In genomic region chr6:105774247-105774646, GRCh38 we compare ENCODE assay signal across 14 cellular contexts.
A peak's percentile ranks its signal among the peaks of the same experiment; 100 is the strongest.
DNase-seq lines count a peak whose midpoint lies in the region; ATAC-seq and TF ChIP-seq lines count a peak whose summit lies in the region.
"Had no signal": no experiment of that assay in that cellular context is flagged by ENCODE, and none has a peak within 500 bp of the region (broad histone marks: within the 10 kb centered on the region; RNA-seq: fewer than 3 reads in every experiment).

No MANE protein-coding gene starts in this region.

- ATAC-seq in GM19351 (IDR thresholded peaks at IDR 0.05; ENCODE audit: unreplicated experiment) (peak; percentile 73), HG02610 (IDR thresholded peaks at IDR 0.05; ENCODE audit: unreplicated experiment) (peak; percentile 64), HG03139 (IDR thresholded peaks at IDR 0.05; ENCODE audit: unreplicated experiment) (peak; percentile 84)

- DNase-seq in GM12865 (ENCODE audit: low read depth) (peak; percentile 44), NCI-H2171 (lab: John Stamatoyannopoulos, UW) (no peak)
- no peak for DNase-seq in activated effector memory CD4-positive, alpha-beta T cell treated with Interleukin-2 at 50 U/mL for 16 hours
- DNase-seq in activated CD8-positive, alpha-beta memory T cell treated with anti-CD3 and anti-CD28 coated beads, Interleukin-2, amount 50 U/mL, for 4 hours, result no peak
- DNase-seq in NK-92 treated with Interleukin-12 subunit alpha and Interleukin-12 subunit beta, amount 100 ng/mL, for 24 hours (lab: John Stamatoyannopoulos, UW), result no peak
- DNase-seq: activated effector memory CD4-positive, alpha-beta T cell treated with anti-CD3 and anti-CD28 coated beads, Interleukin-2, amount 50 U/mL, for 16 hours; DMS79 treated with DMSO at 0.1 percent for 48 hours; NCI-H2081; NCI-H69; nephron progenitor cell; SW 1271 had no signal

- TF ChIP-seq CTCF in GM12865 (IDR thresholded peaks at IDR 0.05; ENCODE audit: insufficient read depth, low read depth, low read length, missing control alignments), result no peak

- no peak overlapping the region for H3K4me3 ChIP-seq in GM12865 (ENCODE audit: low read depth, low read length)
